In genomic region chr5:93964421-93964820, GRCh38 we compare ENCODE assay signal across 26 cellular contexts.
"Had no signal": no experiment of that assay in that cellular context is flagged by ENCODE, and none has a peak within 500 bp of the region (broad histone marks: within the 10 kb centered on the region; RNA-seq: fewer than 3 reads in every experiment).

No MANE protein-coding gene starts in this region.

- H3K27me3 Mint-ChIP-seq: dendritic cell treated with granulocyte-macrophage colony-stimulating factor and Interleukin-4, amounts not matched to agents 40 ng/mL and 50 ng/mL, for 4 days; effector memory CD8-positive, alpha-beta T cell; naive B cell; naive thymus-derived CD8-positive, alpha-beta T cell had no signal

- H3K9me3 Mint-ChIP-seq: dendritic cell treated with granulocyte-macrophage colony-stimulating factor and Interleukin-4, amounts not matched to agents 40 ng/mL and 50 ng/mL, for 4 days; effector memory CD8-positive, alpha-beta T cell had no signal

- DNase-seq: cortex of kidney; effector CD8-positive, alpha-beta T cell; effector memory CD8-positive, alpha-beta T cell; endodermal cell; erythroblast; esophagus squamous epithelium; foreskin fibroblast; foreskin melanocyte; gastrocnemius medialis; glutamatergic neuron; head of caudate nucleus; heart right ventricle; hippocampal formation; left cardiac atrium; left lung; left ventricle myocardium superior; lower lobe of right lung; mesenchymal stem cell; mucosa of descending colon; naive B cell; naive thymus-derived CD8-positive, alpha-beta T cell had no signal

- FAIRE-seq: keratinocyte had no signal

- H3K27me3 ChIP-seq: esophagus squamous epithelium, gastrocnemius medialis, heart right ventricle, left lung had no signal

- H3K27ac ChIP-seq: epithelial cell of prostate, esophagus squamous epithelium, gastrocnemius medialis, heart right ventricle, left lung, lower lobe of right lung had no signal

- H3K4me3 ChIP-seq: esophagus squamous epithelium, gastrocnemius medialis, heart right ventricle, left lung, lower lobe of right lung, mucosa of descending colon had no signal

- H3K4me1 ChIP-seq: esophagus squamous epithelium, heart right ventricle, lower lobe of right lung had no signal

- H3K27ac Mint-ChIP-seq: dendritic cell treated with granulocyte-macrophage colony-stimulating factor and Interleukin-4, amounts not matched to agents 40 ng/mL and 50 ng/mL, for 4 days; effector memory CD8-positive, alpha-beta T cell; endodermal cell; mesothelial cell of epicardium; naive B cell; naive thymus-derived CD8-positive, alpha-beta T cell had no signal

- ATAC-seq: effector memory CD8-positive, alpha-beta T cell; esophagus mucosa; gastrocnemius medialis; heart right ventricle; left cardiac atrium; left lung; left ventricle myocardium superior; lower lobe of right lung; mucosa of descending colon; naive thymus-derived CD8-positive, alpha-beta T cell had no signal

- H3K36me3 ChIP-seq: esophagus squamous epithelium, gastrocnemius medialis, left lung, lower lobe of right lung had no signal

- H3K9me3 ChIP-seq: esophagus squamous epithelium, gastrocnemius medialis, left lung, lower lobe of right lung, mucosa of descending colon had no signal

- H3K4me3 Mint-ChIP-seq: dendritic cell treated with granulocyte-macrophage colony-stimulating factor and Interleukin-4, amounts not matched to agents 40 ng/mL and 50 ng/mL, for 4 days; effector memory CD8-positive, alpha-beta T cell; endodermal cell; mesothelial cell of epicardium; naive B cell; naive thymus-derived CD8-positive, alpha-beta T cell had no signal

- H3K4me1 Mint-ChIP-seq: mesothelial cell of epicardium had no signal
